Comparison of ENCODE assay signal across 10 cellular contexts in genomic region chr5:75338408-75338807, GRCh38. TPM values are rescaled to one million over a fixed set of nuclear protein-coding genes. Genes with fewer than 3 reads are reported as not detected.
DNase-seq lines count a peak whose midpoint lies in the region; ATAC-seq and TF ChIP-seq lines count a peak whose summit lies in the region.
"Had no signal": no experiment of that assay in that cellular context is flagged by ENCODE, and none has a peak within 500 bp of the region (broad histone marks: within the 10 kb centered on the region; RNA-seq: fewer than 3 reads in every experiment).

No MANE protein-coding gene starts in this region.

- H3K9me3 ChIP-seq in Panc1 (ENCODE audit: control insufficient read depth, insufficient read depth, low read depth, low read length) (no peaks in the 10 kb centered on the region), tibial artery (no peaks in the 10 kb centered on the region)

- H3K4me3 ChIP-seq in GM12875 (ENCODE audit: low read depth, low read length) = peak overlapping the region; percentile 83
- peak overlapping the region; percentile 70 to 97 for H3K4me3 ChIP-seq in Panc1 (ENCODE audit: low read depth in 2 of 2, low read length in 2 of 2)
- H3K4me3 ChIP-seq in fibroblast of villous mesenchyme (ENCODE audit: low read depth, low read length) = peak overlapping the region; percentile 93
- H3K4me3 ChIP-seq in skeletal muscle cell (ENCODE audit: low read depth, low read length) = peak overlapping the region; percentile 70
- H3K4me3 ChIP-seq in tibial artery = peak overlapping the region in 1 of 2 donors; percentile 80

- in situ Hi-C loops in Panc1 (cut with HindIII; ENCODE audit: low pct_unique_long_range_greater_than_20kb, low sequenced_read_pairs) = no loop called here

- intact Hi-C loops in Panc1 (cut with micrococcal nuclease; ENCODE audit: unreplicated experiment) = loop anchor here (5.0 kb wide), 1 partner anchor 286 kb away; the partner anchor contains the start of gene GCNT4
- intact Hi-C loops in tibial artery (cut with DNase I; ENCODE audit: low total_unique reads) = loop anchor here (5.0 kb wide), 2 partner anchors 101 to 286 kb away; partner anchors contain the start of genes ANKRD31 and GCNT4

- H3K27me3 ChIP-seq in Panc1 (ENCODE audit: control insufficient read depth, insufficient read depth, low read length) (no peaks in the 10 kb centered on the region), tibial artery (no peaks in the 10 kb centered on the region)

- CTCF ChIA-PET in Panc1 (lab: Charles Lee) = no interaction called here

- H3K36me3 ChIP-seq in Panc1 (ENCODE audit: control insufficient read depth, insufficient read depth, low read length) = peaks cover 6% of the 10 kb centered on the region
- H3K36me3 ChIP-seq in tibial artery = no peaks in the 10 kb centered on the region

- no peak for ATAC-seq in Panc1
- ATAC-seq in HG03565 (IDR thresholded peaks at IDR 0.05; ENCODE audit: unreplicated experiment) = no peak
- no peak for ATAC-seq in GM18861 (IDR thresholded peaks at IDR 0.05; ENCODE audit: unreplicated experiment)
- ATAC-seq in HG02763 (IDR thresholded peaks at IDR 0.05; ENCODE audit: unreplicated experiment) = no peak

- DNase-seq in Panc1 (ENCODE audit: low read depth, low spot score) (no peak), fibroblast of villous mesenchyme (ENCODE audit: low read depth) (peak; percentile 11), skeletal muscle cell (ENCODE audit: low read depth) (no peak), tibial artery (no peak)
- DNase-seq: activated effector memory CD4-positive, alpha-beta T cell treated with Interleukin-2 at 50 U/mL for 16 hours; SHP77 had no signal

- peak overlapping the region; percentile 70 for H3K27ac ChIP-seq in Panc1 (ENCODE audit: low read length)
- no peak overlapping the region for H3K27ac ChIP-seq in tibial artery

- TF ChIP-seq CTCF in GM12875 (IDR thresholded peaks at IDR 0.05; ENCODE audit: borderline replicate concordance, insufficient read depth, low read depth, low read length) = no peak
- TF ChIP-seq CTCF in Panc1 (IDR thresholded peaks at IDR 0.05) = no peak
- TF ChIP-seq CTCF in fibroblast of villous mesenchyme (IDR thresholded peaks at IDR 0.05; ENCODE audit: insufficient read depth, low read depth, low read length) = no peak
- TF ChIP-seq CTCF in tibial artery (IDR thresholded peaks at IDR 0.05) = no peak

- H3K4me1 ChIP-seq in Panc1 (ENCODE audit: control insufficient read depth, insufficient read depth, low read length) = peaks cover 31% of the 10 kb centered on the region
- H3K4me1 ChIP-seq in tibial artery = peaks cover 0 to 17% (median 6%) of the 10 kb centered on the region in 4 donors

- TSS peak; percentile 67 for BruUV-seq in Panc1 (replicated peaks; lab: Mats Ljungman, UMichigan)

- POLR2A ChIA-PET in Panc1 (lab: Charles Lee) = interaction anchor here (0.7 kb wide), 1 partner anchor 62 kb away, joined by 3 read pairs; no protein-coding TSS in a partner anchor

RNA-seq across cellular contexts. Expression of gene HMGCR, which starts 1.4 kb away (rescaled TPM):
- total RNA-seq in Panc1 (2021; ENCODE audit: unreplicated experiment) (113 TPM), fibroblast of villous mesenchyme (166 and 198 TPM in 2 replicates)
- 44.5 TPM for polyA plus RNA-seq in Panc1 (2012; ENCODE audit: insufficient read length)
